ENCODE assay signal across 10 cellular contexts in the genomic region with DNA sequence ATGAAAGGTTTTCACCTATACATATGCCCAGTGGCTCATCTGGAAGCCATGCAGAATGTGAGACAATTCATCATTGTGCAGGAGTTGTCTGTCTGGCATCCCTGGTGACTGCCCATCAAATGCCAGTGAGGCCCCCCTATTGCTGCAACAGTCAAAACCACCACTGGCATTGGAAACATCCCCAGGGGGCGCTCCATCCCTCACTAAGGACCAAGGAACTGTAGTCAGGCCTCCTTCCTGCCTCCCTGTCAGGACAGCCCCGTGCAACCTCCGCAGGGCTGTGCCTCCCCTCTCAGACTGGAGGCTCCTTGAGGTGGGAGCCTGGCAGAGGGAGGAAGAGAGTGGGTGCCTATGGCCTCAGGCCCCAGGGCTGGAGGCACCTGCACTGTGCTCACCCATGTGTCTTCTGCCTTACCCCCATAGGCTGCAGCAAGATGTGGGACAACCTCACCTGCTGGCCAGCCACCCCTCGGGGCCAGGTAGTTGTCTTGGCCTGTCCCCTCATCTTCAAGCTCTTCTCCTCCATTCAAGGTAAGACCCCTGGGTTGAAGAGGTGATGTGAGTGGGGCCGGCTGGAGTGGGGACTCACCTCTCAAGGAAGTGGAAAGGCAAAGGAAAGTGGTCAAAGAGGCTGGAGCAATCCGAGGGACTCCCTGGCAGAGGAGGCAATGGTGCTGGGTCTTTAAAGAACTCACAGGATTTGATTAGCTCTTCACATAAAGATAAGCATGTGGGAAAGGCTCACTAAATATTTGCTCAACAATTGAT. TPM values are rescaled to one million over a fixed set of nuclear protein-coding genes. Genes with fewer than 3 reads are reported as not detected.
A peak's percentile ranks its signal among the peaks of the same experiment; 100 is the strongest.
DNase-seq lines count a peak whose midpoint lies in the region; ATAC-seq and TF ChIP-seq lines count a peak whose summit lies in the region.
"Had no signal": no experiment of that assay in that cellular context is flagged by ENCODE, and none has a peak within 500 bp of the region (broad histone marks: within the 10 kb centered on the region; RNA-seq: fewer than 3 reads in every experiment).

No MANE protein-coding gene starts in this region.

- no peaks in the 10 kb centered on the region for H3K27me3 Mint-ChIP-seq in endothelial cell (ENCODE audit: unreplicated experiment)

- no peaks in the 10 kb centered on the region for H3K4me1 ChIP-seq in gastrocnemius medialis

- H3K9me3 Mint-ChIP-seq in endothelial cell (ENCODE audit: unreplicated experiment): no peaks in the 10 kb centered on the region

- DNase-seq in AML-193 (lab: John Stamatoyannopoulos, UW) (peak; percentile 66 to 71), UCSD-AML1 (lab: John Stamatoyannopoulos, UW; ENCODE audit: unreplicated experiment) (peak; percentile 73), endothelial cell (ENCODE audit: low spot score) (peak; percentile 53), gastrocnemius medialis (no peak), NCI-H510A (lab: John Stamatoyannopoulos, UW) (no peak), SHP77 treated with DMSO at 0.1 percent for 48 hours (lab: John Stamatoyannopoulos, UW) (no peak)
- DNase-seq: NCI-H2227 treated with DMSO at 0.1 percent for 48 hours had no signal

- H3K27ac Mint-ChIP-seq in endothelial cell (ENCODE audit: unreplicated experiment): no peak overlapping the region

- H3K27ac ChIP-seq in gastrocnemius medialis: no peak overlapping the region

- no peak overlapping the region for H3K4me3 Mint-ChIP-seq in endothelial cell (ENCODE audit: unreplicated experiment)

- no peaks in the 10 kb centered on the region for H3K9me3 ChIP-seq in gastrocnemius medialis

- in situ Hi-C loops in gastrocnemius medialis (cut with MboI; ENCODE audit: low sequenced_read_pairs in 4 of 4): no loop called here

- peak; percentile 46 for TF ChIP-seq CTCF in GM12873 (IDR thresholded peaks at IDR 0.05; ENCODE audit: insufficient read depth, low read depth, low read length, missing control alignments)
- TF ChIP-seq CTCF in endothelial cell (IDR thresholded peaks at IDR 0.05; ENCODE audit: unreplicated experiment): no peak
- TF ChIP-seq CTCF in gastrocnemius medialis (IDR thresholded peaks at IDR 0.05 in 4 of 5, conservative IDR thresholded peaks at IDR 0.05 in 1 of 5): peak in 1 of 5 experiments; percentile 20

- intact Hi-C loops in gastrocnemius medialis (cut with DNase I; ENCODE audit: low total_unique reads): no loop called here

- H3K27me3 ChIP-seq in gastrocnemius medialis: no peaks in the 10 kb centered on the region

- ATAC-seq in gastrocnemius medialis: no peak
- ATAC-seq in GM21717 (IDR thresholded peaks at IDR 0.05; ENCODE audit: unreplicated experiment): no peak
- ATAC-seq: left colon had no signal

- H3K4me1 Mint-ChIP-seq in endothelial cell (ENCODE audit: unreplicated experiment): peaks cover 23% of the 10 kb centered on the region

- H3K36me3 ChIP-seq in gastrocnemius medialis: no peaks in the 10 kb centered on the region

- H3K36me3 Mint-ChIP-seq in endothelial cell (ENCODE audit: low read depth, unreplicated experiment): no peaks in the 10 kb centered on the region

- no peak for TF ChIP-seq POLR2A in gastrocnemius medialis (IDR thresholded peaks at IDR 0.05)

- no peak overlapping the region for H3K4me3 ChIP-seq in gastrocnemius medialis

RNA-seq across cellular contexts. Expression of gene VIPR1, which starts 16.5 kb away (rescaled TPM):
- total RNA-seq in endothelial cell (ENCODE audit: unreplicated experiment) (5.4 TPM), gastrocnemius medialis (1 to 10 TPM; 1.7 to 8.7 (median 3.2) TPM)

Comparison
In these comparisons a context has a peak if more than half of its experiments do, and no peak if none do; other contexts are left out.
1. DNase-seq: peak in AML-193 (2 of 2), UCSD-AML1 (single experiment) and endothelial cell (single experiment); none in gastrocnemius medialis (0 of 2), NCI-H510A (single experiment) and SHP77 treated with DMSO at 0.1 percent for 48 hours (single experiment).